9 cellular contexts compared by ENCODE assay signal in the genomic region with DNA sequence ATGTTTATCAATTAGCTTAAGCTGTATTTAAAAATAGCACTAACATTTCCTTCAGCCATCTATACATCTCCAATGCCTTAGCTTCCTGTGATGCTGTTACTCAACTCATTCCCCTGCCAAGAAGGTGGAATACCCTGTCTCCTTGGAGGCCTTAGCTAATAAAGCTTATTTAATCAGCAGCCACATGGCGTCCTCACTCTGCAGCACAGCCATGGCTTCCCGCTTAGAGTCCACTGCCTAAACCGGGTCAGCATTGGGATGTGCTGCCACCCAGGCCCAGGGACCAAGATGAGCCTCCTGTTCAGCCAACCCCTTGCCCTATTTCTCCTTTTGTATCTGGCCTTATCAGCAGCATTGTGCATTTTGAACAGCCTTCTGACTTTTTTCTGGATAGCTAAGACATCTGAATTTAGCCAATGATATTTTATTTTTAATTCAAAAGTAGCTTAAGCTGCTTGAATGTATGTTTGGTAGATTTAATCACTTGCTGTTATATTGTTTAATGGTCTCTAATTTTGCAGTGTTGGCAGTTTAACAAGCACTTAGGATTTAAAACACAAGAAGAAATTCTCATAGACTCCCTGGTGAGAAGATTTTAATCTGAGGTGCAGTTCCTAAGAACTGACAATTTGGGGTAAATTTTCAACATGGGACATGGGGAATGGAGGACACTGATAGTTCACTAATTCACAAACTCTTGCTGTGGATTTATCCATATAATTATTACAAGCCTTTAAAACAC.
DNase-seq lines count a peak whose midpoint lies in the region; ATAC-seq, FAIRE-seq and TF ChIP-seq lines count a peak whose summit lies in the region.
"Had no signal": no experiment of that assay in that cellular context is flagged by ENCODE, and none has a peak within 500 bp of the region (broad histone marks: within the 10 kb centered on the region; RNA-seq: fewer than 3 reads in every experiment).

No MANE protein-coding gene starts in this region.

- intact Hi-C loops in heart left ventricle (cut with DNase I): loop anchor here (2.0 to 10.0 kb wide), 21 partner anchors 58 to 743 kb away; partner anchors contain the start of genes SSBP2 (in 4 of the 10) and ATG10 (in 2 of the 10)
- intact Hi-C loops in sciatic nerve (cut with DNase I): no loop called here
- intact Hi-C loops in CD4-positive, alpha-beta memory T cell (cut with micrococcal nuclease): loop anchor here (5.0 to 10.0 kb wide), 2 partner anchors 313 to 420 kb away; no protein-coding TSS in a partner anchor

- H3K4me2 ChIP-seq in SK-N-SH: peak overlapping the region; percentile 78; the same call in 1 of the 2 replicates

- no peaks in the 10 kb centered on the region for H3K9me2 ChIP-seq in SK-N-SH

- ATAC-seq in heart left ventricle: peak in 3 of 4 donors; percentile 51 to 64 (median 63)
- peak; percentile 63 for ATAC-seq in sciatic nerve
- ATAC-seq in GM19455 (IDR thresholded peaks at IDR 0.05; ENCODE audit: unreplicated experiment): no peak
- ATAC-seq in GM21367 (IDR thresholded peaks at IDR 0.05; ENCODE audit: unreplicated experiment): no peak

- H3K4me3 ChIP-seq in SK-N-SH (ENCODE audit: low read depth in 2 of 2, low read length in 1 of 2): peak overlapping the region in 1 of 2 experiments; percentile 2; a peak in 1 of 4 replicates
- H3K4me3 ChIP-seq in heart left ventricle: no peak overlapping the region
- H3K4me3 ChIP-seq in CD4-positive, alpha-beta memory T cell (ENCODE audit: low read length in 2 of 2): no peak overlapping the region

- peak overlapping the region in 3 of 7 donors; percentile 3 to 45 (median 18) for H3K27ac Mint-ChIP-seq in CD4-positive, alpha-beta memory T cell
- H3K27ac Mint-ChIP-seq: activated naive CD8-positive, alpha-beta T cell treated with anti-CD3 and anti-CD28 coated beads, Interleukin-2, amount 10 ng/mL, durations not matched to agents 7 days and 5 days had no signal

- CTCF ChIA-PET in SK-N-SH (lab: Yijun Ruan, JAX): interaction anchor here (0.5 to 3.0 kb wide), 47 partner anchors 8 to 982 kb away, joined by 3 to 28 read pairs (median 4); partner anchors contain the start of genes SSBP2 and ZCCHC9
- CTCF ChIA-PET in CD4-positive, alpha-beta memory T cell (lab: Charles Lee; ENCODE audit: partially characterized antibody): interaction anchor here (0.6 to 3.0 kb wide), 28 partner anchors 8 to 932 kb away, joined by 3 to 54 read pairs (median 4); partner anchors contain the start of genes ATG10 and SSBP2

- peaks cover 48% of the 10 kb centered on the region for H3F3A ChIP-seq in SK-N-SH (replicated peaks; ENCODE audit: insufficient read depth)

- no peaks in the 10 kb centered on the region for H4K20me1 ChIP-seq in SK-N-SH (ENCODE audit: insufficient read depth)

- H2AFZ ChIP-seq in SK-N-SH (ENCODE audit: low read depth): peak overlapping the region; percentile 42

- TF ChIP-seq EP300 in SK-N-SH (IDR thresholded peaks at IDR 0.05; ENCODE audit: borderline replicate concordance in 1 of 2, low read depth in 1 of 2, low read length in 1 of 2): no peak

- H3K4me1 Mint-ChIP-seq in CD4-positive, alpha-beta memory T cell: peaks cover 0 to 5% (median under 1%) of the 10 kb centered on the region in 4 donors

- TF ChIP-seq CTCF in SK-N-SH (IDR thresholded peaks at IDR 0.05) (0 out of 2 replicates have a peak, but pooled peaks have one; percentile 14), heart left ventricle (IDR thresholded peaks at IDR 0.05) (no peak)

- peak overlapping the region; percentile 75; the same call in 1 of the 2 replicates for H3K9ac ChIP-seq in SK-N-SH

- H3K9me3 ChIP-seq in SK-N-SH: no peaks in the 10 kb centered on the region
- H3K9me3 ChIP-seq in heart left ventricle: no peaks in the 10 kb centered on the region
- H3K9me3 ChIP-seq in CD4-positive, alpha-beta memory T cell (ENCODE audit: control insufficient read depth in 1 of 2, low read length in 2 of 2): no peaks in the 10 kb centered on the region

- TF ChIP-seq POLR2A in H54 (IDR thresholded peaks at IDR 0.05; ENCODE audit: low read depth, low read length) (no peak), heart left ventricle (IDR thresholded peaks at IDR 0.05) (no peak)

- H3K27me3 ChIP-seq in SK-N-SH (ENCODE audit: insufficient read depth): no peaks in the 10 kb centered on the region
- no peaks in the 10 kb centered on the region for H3K27me3 ChIP-seq in heart left ventricle
- H3K27me3 ChIP-seq in CD4-positive, alpha-beta memory T cell (ENCODE audit: insufficient read depth, low read length): no peaks in the 10 kb centered on the region

- DNase-seq in H54 (ENCODE audit: insufficient read length, low spot score) (no peak), SK-N-SH (no peak), heart left ventricle (peak in 1 of 5 donors; percentile 8), sciatic nerve (ENCODE audit: low spot score) (no peak), SIG-M5 treated with dmso at 0.1 percent for 504 hours (lab: John Stamatoyannopoulos, UW; ENCODE audit: unreplicated experiment) (no peak)
- no peak for DNase-seq in CD4-positive, alpha-beta memory T cell
- DNase-seq: activated naive CD8-positive, alpha-beta T cell treated with anti-CD3 and anti-CD28 coated beads, Interleukin-2, amount 10 ng/mL, durations not matched to agents 7 days and 5 days had no signal

- no peaks in the 10 kb centered on the region for H3K9me3 Mint-ChIP-seq in CD4-positive, alpha-beta memory T cell
- H3K9me3 Mint-ChIP-seq: activated naive CD8-positive, alpha-beta T cell treated with anti-CD3 and anti-CD28 coated beads, Interleukin-2, amount 10 ng/mL, durations not matched to agents 7 days and 5 days had no signal

- peak overlapping the region; percentile 82 to 99 for H3K27ac ChIP-seq in SK-N-SH (ENCODE audit: low read depth in 2 of 2, low read length in 1 of 2)
- peak overlapping the region in 10 of 12 donors; percentile 5 to 55 (median 39) for H3K27ac ChIP-seq in heart left ventricle
- H3K27ac ChIP-seq in CD4-positive, alpha-beta memory T cell (ENCODE audit: low read depth, low read length): no peak overlapping the region

- H3K36me3 ChIP-seq in SK-N-SH (replicated peaks in 1 of 2; ENCODE audit: control insufficient read depth in 1 of 2, insufficient read depth in 2 of 2, low read length in 1 of 2) (no peaks in the 10 kb centered on the region), heart left ventricle (no peaks in the 10 kb centered on the region)
- no peaks in the 10 kb centered on the region for H3K36me3 ChIP-seq in CD4-positive, alpha-beta memory T cell (ENCODE audit: insufficient read depth, low read length)

- H3K79me2 ChIP-seq in SK-N-SH (ENCODE audit: insufficient read depth): no peaks in the 10 kb centered on the region

- 0 out of 2 replicates have a peak, but pooled peaks have one; percentile 10 for TF ChIP-seq RAD21 in SK-N-SH (IDR thresholded peaks at IDR 0.05; ENCODE audit: low read length)

- H3K4me3 Mint-ChIP-seq in CD4-positive, alpha-beta memory T cell: no peak overlapping the region
- H3K4me3 Mint-ChIP-seq: activated naive CD8-positive, alpha-beta T cell treated with anti-CD3 and anti-CD28 coated beads, Interleukin-2, amount 10 ng/mL, durations not matched to agents 7 days and 5 days had no signal

- no peaks in the 10 kb centered on the region for H3K36me3 Mint-ChIP-seq in CD4-positive, alpha-beta memory T cell
- H3K36me3 Mint-ChIP-seq: activated naive CD8-positive, alpha-beta T cell treated with anti-CD3 and anti-CD28 coated beads, Interleukin-2, amount 10 ng/mL, durations not matched to agents 7 days and 5 days had no signal

- peak; percentile 33 for FAIRE-seq in H54 (lab: Jason Lieb, UNC)

- H3K4me1 ChIP-seq in SK-N-SH (ENCODE audit: control insufficient read depth in 1 of 2, insufficient read depth in 2 of 2, low read depth in 1 of 2, low read length in 1 of 2) (peaks cover 9 to 47% of the 10 kb centered on the region in 2 experiments), heart left ventricle (peaks cover 0 to 26% (median 12%) of the 10 kb centered on the region in 12 donors)
- no peaks in the 10 kb centered on the region for H3K4me1 ChIP-seq in CD4-positive, alpha-beta memory T cell (ENCODE audit: insufficient read depth, low read length)

- POLR2A ChIA-PET in SK-N-SH (lab: Yijun Ruan, JAX): interaction anchor here (1.0 to 2.1 kb wide), 3 partner anchors 193 to 414 kb away, joined by 4 to 9 read pairs (median 5); partner anchors contain the start of genes ATG10 and SSBP2
- POLR2A ChIA-PET in CD4-positive, alpha-beta memory T cell (lab: Charles Lee; ENCODE audit: partially characterized antibody): interaction anchor here (0.8 to 1.9 kb wide), 5 partner anchors 313 to 739 kb away, joined by 3 to 7 read pairs (median 3); partner anchors contain the start of gene SSBP2

- H3K27me3 Mint-ChIP-seq in CD4-positive, alpha-beta memory T cell: no peaks in the 10 kb centered on the region
- H3K27me3 Mint-ChIP-seq: activated naive CD8-positive, alpha-beta T cell treated with anti-CD3 and anti-CD28 coated beads, Interleukin-2, amount 10 ng/mL, durations not matched to agents 7 days and 5 days had no signal

- WGBS in SK-N-SH (ENCODE audit: low lambda C conversion rate): 31% methylated on average over 3 of the region's 3 CpGs
- WGBS in heart left ventricle, 4 donors: 60 to 79% (median 71%) methylated on average over 3 of the region's 3 CpGs

TF ChIP-seq in SK-N-SH, 30 proteins besides CTCF, POLR2A, EP300 and RAD21:
- TF ChIP-seq NFIC (IDR thresholded peaks at IDR 0.05; ENCODE audit: borderline replicate concordance) (peak; percentile 44), TCF12 (IDR thresholded peaks at IDR 0.05) (peak; percentile 19; the same call in 1 of the 2 replicates), YY1 (IDR thresholded peaks at IDR 0.05; ENCODE audit: low read depth) (peak; percentile 51; the same call in 1 of the 2 replicates), SIN3A (IDR thresholded peaks at IDR 0.05; ENCODE audit: borderline replicate concordance, low read depth, low read length) (no peak), GABPA (IDR thresholded peaks at IDR 0.05; ENCODE audit: low read depth) (no peak), GATA2 (CRISPR knock-in tag; IDR thresholded peaks at IDR 0.05) (no peak)

Comparison
In these comparisons a context has a peak if more than half of its experiments do, and no peak if none do; other contexts are left out.
1. ATAC-seq: peak in heart left ventricle (3 of 4) and sciatic nerve (single experiment); none in GM19455 (single experiment) and GM21367 (single experiment).